15 cellular contexts compared by ENCODE assay signal in the genomic region with DNA sequence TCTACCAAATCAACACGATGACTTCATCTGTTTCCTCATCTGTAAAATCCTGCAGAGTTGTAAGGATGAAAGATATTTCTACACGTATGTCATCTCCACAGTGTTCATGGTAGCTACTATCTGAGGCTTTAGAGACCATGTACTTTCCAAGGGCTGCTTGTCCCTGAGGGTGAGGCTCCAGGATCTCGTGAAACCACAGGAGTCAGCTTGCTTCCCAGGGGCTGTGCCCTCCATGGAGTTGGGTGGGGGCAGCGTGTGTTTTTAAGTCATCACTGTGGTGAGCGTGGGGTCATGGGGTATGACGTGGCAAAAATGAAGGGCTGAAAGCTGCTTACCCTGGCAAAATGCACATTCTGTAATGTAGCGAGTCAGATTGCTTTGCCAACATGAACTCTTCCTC.
DNase-seq lines count a peak whose midpoint lies in the region; ATAC-seq lines count a peak whose summit lies in the region.
"Had no signal": no experiment of that assay in that cellular context is flagged by ENCODE, and none has a peak within 500 bp of the region (broad histone marks: within the 10 kb centered on the region; RNA-seq: fewer than 3 reads in every experiment).

No MANE protein-coding gene starts in this region.

- peak; percentile 44 for DNase-seq in GM04504 (ENCODE audit: low read depth)
- peak; percentile 77 to 86 for DNase-seq in SJSA1 (ENCODE audit: low read depth in 1 of 2, low spot score in 2 of 2)
- DNase-seq in epithelial cell of prostate (ENCODE audit: low read depth, low spot score): no peak
- peak; percentile 98 for DNase-seq in skeletal muscle cell (ENCODE audit: low read depth)
- DNase-seq in SK-N-DZ (ENCODE audit: low spot score): no peak
- no peak for DNase-seq in NOMO-1 (lab: John Stamatoyannopoulos, UW; ENCODE audit: unreplicated experiment in 2 of 2)
- DNase-seq: activated CD4-positive, alpha-beta T cell treated with anti-CD3 and anti-CD28 coated beads for 36 hours; activated naive CD4-positive, alpha-beta T cell treated with anti-CD3 and anti-CD28 coated beads, Interleukin-2, amount 10 ng/mL, durations not matched to agents 7 days and 5 days; endodermal cell; left cardiac atrium; Right ventricle myocardium superior; stimulated activated CD4-positive, alpha-beta T cell treated with anti-CD3 and anti-CD28 coated beads, Interleukin-4, amount 100 ng/mL, for 4 hours had no signal

- no peak overlapping the region for H3K4me3 ChIP-seq in SJSA1
- H3K4me3 ChIP-seq in skeletal muscle cell (ENCODE audit: low read depth, low read length): no peak overlapping the region

- no peaks in the 10 kb centered on the region for H3K27me3 ChIP-seq in SJSA1 (replicated peaks)
- H3K27me3 ChIP-seq: neutrophil had no signal

- H3K9me3 ChIP-seq in SJSA1 (replicated peaks): no peaks in the 10 kb centered on the region
- H3K9me3 ChIP-seq: neutrophil had no signal

- ATAC-seq in HG03571 (IDR thresholded peaks at IDR 0.05; ENCODE audit: unreplicated experiment): no peak
- no peak for ATAC-seq in HG02840 (IDR thresholded peaks at IDR 0.05; ENCODE audit: low FRiP score, unreplicated experiment)
- ATAC-seq: activated CD4-positive, alpha-beta T cell treated with anti-CD3 and anti-CD28 coated beads for 36 hours had no signal

- H3K36me3 ChIP-seq in SJSA1: no peaks in the 10 kb centered on the region
- H3K36me3 ChIP-seq: neutrophil had no signal

- peak overlapping the region; percentile 91 for H3K27ac ChIP-seq in SJSA1
- peak overlapping the region; percentile 100 for H3K27ac ChIP-seq in epithelial cell of prostate
- H3K27ac ChIP-seq: neutrophil had no signal

- peaks cover 52% of the 10 kb centered on the region for H3K4me1 ChIP-seq in SJSA1 (replicated peaks)

Comparison
In these comparisons a context has a peak if more than half of its experiments do, and no peak if none do; other contexts are left out.
1. DNase-seq: peak in GM04504 (single experiment), SJSA1 (2 of 2) and skeletal muscle cell (single experiment); none in epithelial cell of prostate (single experiment), SK-N-DZ (single experiment) and NOMO-1 (0 of 2).